11 cellular contexts compared by ENCODE assay signal in genomic region chr11:68340784-68341556, GRCh38. TPM values are rescaled to one million over a fixed set of nuclear protein-coding genes. Genes with fewer than 3 reads are reported as not detected.
DNase-seq lines count a peak whose midpoint lies in the region; ATAC-seq and TF ChIP-seq lines count a peak whose summit lies in the region.
"Had no signal": no experiment of that assay in that cellular context is flagged by ENCODE, and none has a peak within 500 bp of the region (broad histone marks: within the 10 kb centered on the region; RNA-seq: fewer than 3 reads in every experiment).

No MANE protein-coding gene starts in this region.

- H3K9me3 Mint-ChIP-seq in MCF 10A (ENCODE audit: unreplicated experiment) (no peaks in the 10 kb centered on the region), type B pancreatic cell (no peaks in the 10 kb centered on the region), HFFc6 (no peaks in the 10 kb centered on the region)

- dilution Hi-C loops in mammary epithelial cell (cut with HindIII; ENCODE audit: low sequenced_read_pairs): no loop called here

- peaks cover 60% of the 10 kb centered on the region for H3K79me2 ChIP-seq in mammary epithelial cell (ENCODE audit: insufficient read depth, low read length)

- in situ Hi-C loops in mammary epithelial cell (cut with MboI; ENCODE audit: low sequenced_read_pairs in 2 of 2): no loop called here

- no peaks in the 10 kb centered on the region for H4K20me1 ChIP-seq in mammary epithelial cell (ENCODE audit: insufficient read depth, low read length)

- no TSS peak for BruUV-seq in MCF 10A (replicated peaks; lab: Mats Ljungman, UMichigan)
- no TSS peak for BruUV-seq in mammary epithelial cell (replicated peaks; lab: Mats Ljungman, UMichigan)

- 86% methylated on average over 15 of the region's 15 CpGs for WGBS in mammary epithelial cell (ENCODE audit: low coverage, missing lambda C conversion rate)
- 81 to 83% methylated on average over 7 of the region's 15 CpGs for WGBS in gastroesophageal sphincter (ENCODE audit: low coverage in 1 of 2), 2 donors

- TF ChIP-seq EP300 in gastroesophageal sphincter (IDR thresholded peaks at IDR 0.05): no peak

- POLR2A ChIA-PET in MCF 10A (lab: Yijun Ruan, JAX): interaction anchor here (0.6 to 3.9 kb wide), 4 partner anchors 13 to 32 kb away, joined by 3 to 11 read pairs (median 5); partner anchors contain the start of gene LRP5

- CTCF ChIA-PET in MCF 10A (lab: Yijun Ruan, JAX) (no interaction called here), mammary epithelial cell (lab: Charles Lee; ENCODE audit: low non-redundant PET) (no interaction called here)

- H3K27ac Mint-ChIP-seq in MCF 10A (ENCODE audit: low read depth, unreplicated experiment): peak overlapping the region; percentile 68
- peak overlapping the region; percentile 27 for H3K27ac Mint-ChIP-seq in T-helper 17 cell
- peak overlapping the region; percentile 91 for H3K27ac Mint-ChIP-seq in type B pancreatic cell
- H3K27ac Mint-ChIP-seq in HFFc6: no peak overlapping the region
- H3K27ac Mint-ChIP-seq: B cell had no signal

- H3K27me3 ChIP-seq in mammary epithelial cell (ENCODE audit: insufficient read depth, low read length) (no peaks in the 10 kb centered on the region), gastroesophageal sphincter (no peaks in the 10 kb centered on the region)

- intact Hi-C loops in MCF 10A (cut with micrococcal nuclease) (no loop called here), mammary epithelial cell (cut with micrococcal nuclease) (no loop called here)

- no peak for TF ChIP-seq POLR2A in gastroesophageal sphincter (IDR thresholded peaks at IDR 0.05)

- H3K36me3 Mint-ChIP-seq in MCF 10A (ENCODE audit: insufficient read depth, unreplicated experiment) (peaks cover 7% of the 10 kb centered on the region), T-helper 17 cell (ENCODE audit: low read depth) (no peaks in the 10 kb centered on the region), type B pancreatic cell (peaks cover 12% of the 10 kb centered on the region), HFFc6 (ENCODE audit: low read depth) (no peaks in the 10 kb centered on the region)

- H3K4me3 Mint-ChIP-seq in MCF 10A (ENCODE audit: unreplicated experiment): no peak overlapping the region
- H3K4me3 Mint-ChIP-seq in T-helper 17 cell: peak overlapping the region; percentile 69
- H3K4me3 Mint-ChIP-seq in type B pancreatic cell: no peak overlapping the region
- H3K4me3 Mint-ChIP-seq in HFFc6: no peak overlapping the region
- H3K4me3 Mint-ChIP-seq: B cell had no signal

- H3K4me1 Mint-ChIP-seq in MCF 10A (ENCODE audit: insufficient read depth, unreplicated experiment) (peaks cover 45% of the 10 kb centered on the region), T-helper 17 cell (peaks cover 35% of the 10 kb centered on the region), type B pancreatic cell (ENCODE audit: unreplicated experiment) (peaks cover 53% of the 10 kb centered on the region), HFFc6 (ENCODE audit: low read depth) (peaks cover 11% of the 10 kb centered on the region)

- H3K36me3 ChIP-seq in mammary epithelial cell (ENCODE audit: insufficient read depth, low read length) (no peaks in the 10 kb centered on the region), gastroesophageal sphincter (no peaks in the 10 kb centered on the region)

- H3K4me2 ChIP-seq in mammary epithelial cell (ENCODE audit: insufficient read depth, low read depth, low read length): no peak overlapping the region
- H3K4me2 ChIP-seq: SK-N-SH had no signal

- ATAC-seq in T-helper 17 cell (peak; percentile 73), gastroesophageal sphincter (no peak), HG03571 (IDR thresholded peaks at IDR 0.05; ENCODE audit: unreplicated experiment) (no peak)

- TF ChIP-seq CTCF in MCF 10A (IDR thresholded peaks at IDR 0.05; ENCODE audit: unreplicated experiment) (no peak), mammary epithelial cell (conservative IDR thresholded peaks at IDR 0.05 in 1 of 2, IDR thresholded peaks at IDR 0.05 in 1 of 2; ENCODE audit: extremely low read depth in 1 of 2, insufficient read depth in 1 of 2, low read depth in 1 of 2, low read length in 2 of 2) (no peak), gastroesophageal sphincter (IDR thresholded peaks at IDR 0.05) (no peak), type B pancreatic cell (conservative IDR thresholded peaks at IDR 0.05) (no peak), HFFc6 (IDR thresholded peaks at IDR 0.05) (no peak)

- no peak overlapping the region for H3K27ac ChIP-seq in mammary epithelial cell (ENCODE audit: insufficient read depth, low read depth, low read length)
- peak overlapping the region in 3 of 4 donors; percentile 41 to 86 (median 85) for H3K27ac ChIP-seq in gastroesophageal sphincter

- peak; percentile 36 for DNase-seq in MCF 10A (ENCODE audit: unreplicated experiment)
- DNase-seq in mammary epithelial cell: no peak
- DNase-seq in T-helper 17 cell: no peak
- DNase-seq in type B pancreatic cell (ENCODE audit: extremely low spot score, unreplicated experiment): no peak
- DNase-seq in HFFc6: no peak
- DNase-seq in KG1 (lab: John Stamatoyannopoulos, UW): no peak

- no peak overlapping the region for H3K4me3 ChIP-seq in mammary epithelial cell (replicated peaks in 1 of 3; ENCODE audit: insufficient read depth in 1 of 3, low read depth in 2 of 3, low read length in 3 of 3)
- H3K4me3 ChIP-seq in gastroesophageal sphincter: no peak overlapping the region

- H3K9ac ChIP-seq in mammary epithelial cell (ENCODE audit: insufficient read depth, low read length): no peak overlapping the region
- H3K9ac ChIP-seq: SK-N-SH had no signal

- H3K27me3 Mint-ChIP-seq in MCF 10A (ENCODE audit: insufficient read depth, unreplicated experiment) (no peaks in the 10 kb centered on the region), T-helper 17 cell (no peaks in the 10 kb centered on the region), type B pancreatic cell (no peaks in the 10 kb centered on the region), HFFc6 (ENCODE audit: insufficient read depth) (peaks cover 6% of the 10 kb centered on the region)
- H3K27me3 Mint-ChIP-seq: B cell, IgD-negative memory B cell had no signal

- H3K4me1 ChIP-seq in mammary epithelial cell (ENCODE audit: insufficient read depth, low read length) (peaks cover 55% of the 10 kb centered on the region), gastroesophageal sphincter (peaks cover 0 to 95% (median 43%) of the 10 kb centered on the region in 3 donors)

- H3K9me3 ChIP-seq in mammary epithelial cell (replicated peaks; ENCODE audit: insufficient read depth, low read length): no peaks in the 10 kb centered on the region
- no peaks in the 10 kb centered on the region for H3K9me3 ChIP-seq in T-helper 17 cell (ENCODE audit: control insufficient read depth, low read length, poor library complexity, severe bottlenecking)
- H3K9me3 ChIP-seq in gastroesophageal sphincter: no peaks in the 10 kb centered on the region
- H3K9me3 ChIP-seq: SK-N-SH had no signal

- H2AFZ ChIP-seq in mammary epithelial cell (ENCODE audit: low read depth, low read length): no peak overlapping the region

RNA-seq across cellular contexts. Expression of gene LRP5, which starts 28.6 kb away (rescaled TPM):
- total RNA-seq in MCF 10A (2022) (31.6 and 32.8 TPM in 2 replicates), mammary epithelial cell (10 to 100 TPM; 32.6 to 41.7 TPM), T-helper 17 cell (1 to 10 TPM in 1 of 2 donors, under 1 TPM in 1; 0.73 to 3.0 TPM), gastroesophageal sphincter (10 to 100 TPM; 32.6 to 68.9 (median 42.5) TPM), type B pancreatic cell (ENCODE audit: low replicate concordance) (64.9 and 65.0 TPM in 2 replicates)
- polyA plus RNA-seq in mammary epithelial cell: 13.5 TPM
- 19.7 TPM for polyA minus RNA-seq in mammary epithelial cell
- 10 to 100 TPM in 2 of 6 experiments, 1 to 10 TPM in 4; 2.5 to 14.9 (median 3.8) TPM for total RNA-seq in HFFc6 (2021; fragmentation: NEBNext Ultra II Directional; extraction: Animal tissue kit (Norgen Biotek cat#: 25700))
